Comparison of ENCODE assay signal across 1 cellular context in genomic region chr6:12751694-12752304, GRCh38.
TF ChIP-seq lines count a peak whose summit lies in the region.

No MANE protein-coding gene starts in this region.

TF ChIP-seq in HepG2, 621 proteins besides CTCF, POLR2A, EP300 and RAD21 (continued from another document and continues in another):
- 0 out of 2 replicates have a peak, but pooled peaks have one; percentile 54 for TF ChIP-seq THRA (CRISPR knock-in tag; IDR thresholded peaks at IDR 0.05; ENCODE audit: borderline replicate concordance)
- TF ChIP-seq ZNF660 (CRISPR knock-in tag; IDR thresholded peaks at IDR 0.05; ENCODE audit: borderline replicate concordance, low read depth) = no peak
- no peak for TF ChIP-seq NR3C1 (CRISPR knock-in tag; IDR thresholded peaks at IDR 0.05)
- TF ChIP-seq BHLHE40 (IDR thresholded peaks at IDR 0.05; ENCODE audit: low read length) = no peak
- TF ChIP-seq ZBTB38 (CRISPR knock-in tag; IDR thresholded peaks at IDR 0.05) = no peak
- no peak for TF ChIP-seq ZNF460 (CRISPR knock-in tag; IDR thresholded peaks at IDR 0.05; ENCODE audit: borderline replicate concordance)
- TF ChIP-seq MED8 (CRISPR knock-in tag; IDR thresholded peaks at IDR 0.05; ENCODE audit: insufficient replicate concordance) = no peak
- TF ChIP-seq AKNA (CRISPR knock-in tag; IDR thresholded peaks at IDR 0.05; ENCODE audit: borderline replicate concordance) = no peak
- no peak for TF ChIP-seq ZNF280B (CRISPR knock-in tag; IDR thresholded peaks at IDR 0.05; ENCODE audit: borderline replicate concordance)
- no peak for TF ChIP-seq ZNF30 (CRISPR knock-in tag; IDR thresholded peaks at IDR 0.05)
- no peak for TF ChIP-seq TBX3 (IDR thresholded peaks at IDR 0.05; ENCODE audit: borderline replicate concordance)
- TF ChIP-seq DDIT3 (CRISPR knock-in tag; IDR thresholded peaks at IDR 0.05) = no peak
- TF ChIP-seq ZNF407 (CRISPR knock-in tag; IDR thresholded peaks at IDR 0.05; ENCODE audit: not compliant biosample characterization) = no peak
- no peak for TF ChIP-seq ZNF543 (CRISPR knock-in tag; IDR thresholded peaks at IDR 0.05)
- no peak for TF ChIP-seq ONECUT2 (CRISPR knock-in tag; IDR thresholded peaks at IDR 0.05)
- no peak for TF ChIP-seq ZNF737 (CRISPR knock-in tag; IDR thresholded peaks at IDR 0.05; ENCODE audit: borderline replicate concordance)
- TF ChIP-seq ZNF720 (CRISPR knock-in tag; IDR thresholded peaks at IDR 0.05) = no peak
- peak; percentile 80 for TF ChIP-seq KLF11 (CRISPR knock-in tag; IDR thresholded peaks at IDR 0.05)
- TF ChIP-seq DRAP1 (CRISPR knock-in tag; IDR thresholded peaks at IDR 0.05) = no peak; the same call in 1 of the 2 replicates
- no peak for TF ChIP-seq AHR (CRISPR knock-in tag; IDR thresholded peaks at IDR 0.05)
- no peak for TF ChIP-seq ZNF512B (CRISPR knock-in tag; IDR thresholded peaks at IDR 0.05; ENCODE audit: borderline replicate concordance)
- TF ChIP-seq SMARCE1 (IDR thresholded peaks at IDR 0.05; ENCODE audit: borderline replicate concordance) = no peak
- no peak for TF ChIP-seq ZNF276 (CRISPR knock-in tag; IDR thresholded peaks at IDR 0.05; ENCODE audit: low read depth)
- TF ChIP-seq ZNF263 (CRISPR knock-in tag; IDR thresholded peaks at IDR 0.05) = peak; percentile 42; the same call in 1 of the 2 replicates
- TF ChIP-seq ZNF567 (CRISPR knock-in tag; IDR thresholded peaks at IDR 0.05; ENCODE audit: borderline replicate concordance) = no peak
- TF ChIP-seq BCL3 (CRISPR knock-in tag; IDR thresholded peaks at IDR 0.05) = no peak
- no peak for TF ChIP-seq MNT (IDR thresholded peaks at IDR 0.05)
- peak; percentile 43; the same call in 1 of the 2 replicates for TF ChIP-seq SAP130 (CRISPR knock-in tag; IDR thresholded peaks at IDR 0.05; ENCODE audit: low read depth)
